In genomic region chr9:136048560-136049411, GRCh38 we compare ENCODE assay signal across 14 cellular contexts. TPM values are rescaled to one million over a fixed set of nuclear protein-coding genes. Genes with fewer than 3 reads are reported as not detected.
DNase-seq lines count a peak whose midpoint lies in the region; ATAC-seq and TF ChIP-seq lines count a peak whose summit lies in the region.
"Had no signal": no experiment of that assay in that cellular context is flagged by ENCODE, and none has a peak within 500 bp of the region (broad histone marks: within the 10 kb centered on the region; RNA-seq: fewer than 3 reads in every experiment).

No MANE protein-coding gene starts in this region.

- DNase-seq in D341Med (ENCODE audit: low spot score) = peak; percentile 32
- DNase-seq in LoVo (ENCODE audit: low spot score) = no peak
- no peak for DNase-seq in kidney glomerular epithelial cell (lab: John Stamatoyannopoulos, UW)
- DNase-seq in testis = no peak
- DNase-seq: activated B cell treated with CpG ODN at 0.5 μM for 24 hours, activated gamma-delta T cell, esophagus squamous epithelium, GM23248, NCI-H2029 treated with DMSO at 0.1 percent for 48 hours, T-helper 1 cell had no signal

- H3K4me3 ChIP-seq in HUES6 (ENCODE audit: low read depth, low read length) (no peak overlapping the region), neutrophil (ENCODE audit: low read depth in 1 of 2, low read length in 1 of 2) (peak overlapping the region; percentile 47 to 73), testis (no peak overlapping the region)
- H3K4me3 ChIP-seq: esophagus squamous epithelium, GM23248 had no signal

- H3K27me3 ChIP-seq in HUES6 (ENCODE audit: control insufficient read depth, insufficient read depth, low read length) (no peaks in the 10 kb centered on the region), neutrophil (peaks cover 13% of the 10 kb centered on the region), testis (no peaks in the 10 kb centered on the region)

- H3K4me1 Mint-ChIP-seq in dendritic cell treated with granulocyte-macrophage colony-stimulating factor and Interleukin-4, amounts not matched to agents 40 ng/mL and 50 ng/mL, for 4 days (ENCODE audit: low read depth) = peaks cover 87% of the 10 kb centered on the region

- H3K9me3 Mint-ChIP-seq in dendritic cell treated with granulocyte-macrophage colony-stimulating factor and Interleukin-4, amounts not matched to agents 40 ng/mL and 50 ng/mL, for 4 days = no peaks in the 10 kb centered on the region
- H3K9me3 Mint-ChIP-seq: activated B cell treated with CpG ODN at 0.5 μM for 24 hours had no signal

- intact Hi-C loops in dendritic cell treated with granulocyte-macrophage colony-stimulating factor and Interleukin-4, amounts not matched to agents 40 ng/mL and 50 ng/mL, for 4 days (cut with micrococcal nuclease) = loop anchor here (5.0 kb wide), 1 partner anchor 44 kb away; no protein-coding TSS in a partner anchor
- intact Hi-C loops in testis (cut with DNase I; ENCODE audit: low total_unique reads) = no loop called here

- no peak overlapping the region for H3K27ac ChIP-seq in HUES6 (ENCODE audit: low read depth, low read length)
- H3K27ac ChIP-seq in neutrophil = peak overlapping the region; percentile 98
- H3K27ac ChIP-seq in testis = no peak overlapping the region
- H3K27ac ChIP-seq: GM23248 had no signal

- H3K4me1 ChIP-seq in HUES6 (ENCODE audit: control insufficient read depth, insufficient read depth, low read length) = peaks cover 39% of the 10 kb centered on the region
- peaks cover 81 to 88% of the 10 kb centered on the region in 2 experiments for H3K4me1 ChIP-seq in neutrophil (ENCODE audit: control insufficient read depth in 1 of 2, insufficient read depth in 1 of 2, low read depth in 1 of 2, low read length in 1 of 2)
- peaks cover 17% of the 10 kb centered on the region for H3K4me1 ChIP-seq in testis

- H3K4me3 Mint-ChIP-seq in dendritic cell treated with granulocyte-macrophage colony-stimulating factor and Interleukin-4, amounts not matched to agents 40 ng/mL and 50 ng/mL, for 4 days = no peak overlapping the region
- H3K4me3 Mint-ChIP-seq: activated B cell treated with CpG ODN at 0.5 μM for 24 hours had no signal

- H3K27me3 Mint-ChIP-seq in dendritic cell treated with granulocyte-macrophage colony-stimulating factor and Interleukin-4, amounts not matched to agents 40 ng/mL and 50 ng/mL, for 4 days = no peaks in the 10 kb centered on the region

- no peaks in the 10 kb centered on the region for H3K9me3 ChIP-seq in HUES6 (ENCODE audit: control insufficient read depth, insufficient read depth, low read depth, low read length)
- H3K9me3 ChIP-seq in neutrophil = no peaks in the 10 kb centered on the region
- no peaks in the 10 kb centered on the region for H3K9me3 ChIP-seq in testis
- H3K9me3 ChIP-seq: esophagus squamous epithelium had no signal

- H3K36me3 ChIP-seq in HUES6 (ENCODE audit: control insufficient read depth, insufficient read depth, low read length) = peaks cover 35% of the 10 kb centered on the region
- H3K36me3 ChIP-seq in neutrophil = peaks cover 44% of the 10 kb centered on the region
- no peaks in the 10 kb centered on the region for H3K36me3 ChIP-seq in testis (ENCODE audit: low read depth, missing control alignments)

- H3K27ac Mint-ChIP-seq in dendritic cell treated with granulocyte-macrophage colony-stimulating factor and Interleukin-4, amounts not matched to agents 40 ng/mL and 50 ng/mL, for 4 days = peak overlapping the region; percentile 55
- H3K27ac Mint-ChIP-seq: activated B cell treated with CpG ODN at 0.5 μM for 24 hours had no signal

- no peak for TF ChIP-seq CTCF in neutrophil (IDR thresholded peaks at IDR 0.05)
- TF ChIP-seq CTCF in testis (IDR thresholded peaks at IDR 0.05) = no peak

- TF ChIP-seq POLR2A in testis (IDR thresholded peaks at IDR 0.05) = no peak

- peaks cover 44% of the 10 kb centered on the region for H3K36me3 Mint-ChIP-seq in dendritic cell treated with granulocyte-macrophage colony-stimulating factor and Interleukin-4, amounts not matched to agents 40 ng/mL and 50 ng/mL, for 4 days (ENCODE audit: low read depth)

- WGBS in testis, 2 donors = 87 to 90% methylated on average over 9 to 30 of the region's 30 CpGs

- no peak for ATAC-seq in HG03139 (IDR thresholded peaks at IDR 0.05; ENCODE audit: unreplicated experiment)

- peak overlapping the region; percentile 19 for H3K9ac ChIP-seq in HUES6 (ENCODE audit: low read length)
- H3K9ac ChIP-seq: GM23248 had no signal

RNA-seq across cellular contexts. Expression of gene NACC2, which starts 46.3 kb away (rescaled TPM):
- 10 to 100 TPM; 49.5 to 49.7 TPM for total RNA-seq in testis
- 29.3 TPM for polyA plus RNA-seq in testis (ENCODE audit: insufficient read depth, low read depth, low replicate concordance)

Comparison
In these comparisons a context has a peak if more than half of its experiments do, and no peak if none do; other contexts are left out.
1. H3K4me3 ChIP-seq: peak in neutrophil (2 of 2); none in HUES6 (single experiment) and testis (0 of 2).